22 cellular contexts compared by ENCODE assay signal in genomic region chr13:112716841-112717520, GRCh38. TPM values are rescaled to one million over a fixed set of nuclear protein-coding genes. Genes with fewer than 3 reads are reported as not detected.
DNase-seq lines count a peak whose midpoint lies in the region; ATAC-seq and TF ChIP-seq lines count a peak whose summit lies in the region.
"Had no signal": no experiment of that assay in that cellular context is flagged by ENCODE, and none has a peak within 500 bp of the region (broad histone marks: within the 10 kb centered on the region; RNA-seq: fewer than 3 reads in every experiment).

No MANE protein-coding gene starts in this region.

- no peak for TF ChIP-seq CTCF in heart right ventricle (IDR thresholded peaks at IDR 0.05)
- TF ChIP-seq CTCF in nephron (IDR thresholded peaks at IDR 0.05; ENCODE audit: unreplicated experiment in 3 of 3), result no peak
- TF ChIP-seq CTCF in thyroid gland (IDR thresholded peaks at IDR 0.05), result no peak

- peaks cover 3% of the 10 kb centered on the region for H3K36me3 Mint-ChIP-seq in activated T-helper 1 cell treated with anti-CD3 and anti-CD28 coated beads, Interleukin-12 subunit alpha, Interleukin-12 subunit beta, Interleukin-2, Interleukin-4 antibody, amounts not matched to agents 30 ng/mL and 10 ng/mL and 1 ng/mL, durations not matched to agents 14 hours and 24 hours and 36 hours (ENCODE audit: low read depth)
- H3K36me3 Mint-ChIP-seq in nephron (ENCODE audit: low read depth), result peaks cover 25% of the 10 kb centered on the region

- ATAC-seq in Right ventricle myocardium superior (ENCODE audit: poor library complexity) (no peak), heart right ventricle (no peak), SK-N-SH treated with all-trans-retinoic acid at 6 μM for 48 hours (no peak), GM18505 (IDR thresholded peaks at IDR 0.05; ENCODE audit: unreplicated experiment) (no peak)
- ATAC-seq: activated T-cell treated with anti-CD3 and anti-CD28 coated beads, Interleukin-2, amount 50 U/mL, for 4 hours; psoas muscle; stimulated activated naive CD8-positive, alpha-beta T cell treated with anti-CD3 and anti-CD28 coated beads, Interleukin-15, Interleukin-2, amounts not matched to agents 100 U/mL and 50 U/mL, for 24 hours had no signal

- H3K9me3 ChIP-seq in heart right ventricle, result peaks cover 0 to 11% (median 0%) of the 10 kb centered on the region in 11 donors
- no peaks in the 10 kb centered on the region for H3K9me3 ChIP-seq in thyroid gland
- H3K9me3 ChIP-seq: neutrophil, psoas muscle had no signal

- H3K4me3 ChIP-seq in heart right ventricle (no peak overlapping the region), thyroid gland (replicated peaks in 1 of 3) (no peak overlapping the region)
- H3K4me3 ChIP-seq: psoas muscle, SK-N-MC had no signal

- H3K27me3 ChIP-seq in heart right ventricle, result no peaks in the 10 kb centered on the region
- no peaks in the 10 kb centered on the region for H3K27me3 ChIP-seq in thyroid gland
- H3K27me3 ChIP-seq: neutrophil had no signal

- H3K36me3 ChIP-seq in heart right ventricle (peaks cover 0 to 8% (median 0%) of the 10 kb centered on the region in 9 donors), thyroid gland (no peaks in the 10 kb centered on the region)

- 84 to 91% methylated on average over 14 of the region's 14 CpGs for WGBS in heart right ventricle, 2 donors
- WGBS in thyroid gland, 2 donors, result 47 to 57% methylated on average over 13 to 14 of the region's 14 CpGs

- TF ChIP-seq POLR2A in thyroid gland (IDR thresholded peaks at IDR 0.05) (no peak), GM18505 (IDR thresholded peaks at IDR 0.05; ENCODE audit: borderline replicate concordance, extremely low read depth, insufficient read depth, insufficient read length) (no peak)

- H3K27ac ChIP-seq in heart right ventricle (no peak overlapping the region), thyroid gland (peak overlapping the region; percentile 46 to 80 (median 74))
- H3K27ac ChIP-seq: neutrophil, psoas muscle, SK-N-MC had no signal

- no peaks in the 10 kb centered on the region for H3K9me3 Mint-ChIP-seq in activated T-helper 1 cell treated with anti-CD3 and anti-CD28 coated beads, Interleukin-12 subunit alpha, Interleukin-12 subunit beta, Interleukin-2, Interleukin-4 antibody, amounts not matched to agents 30 ng/mL and 10 ng/mL and 1 ng/mL, durations not matched to agents 14 hours and 24 hours and 36 hours
- H3K9me3 Mint-ChIP-seq in nephron, result peaks cover 13% of the 10 kb centered on the region
- H3K9me3 Mint-ChIP-seq: activated naive CD4-positive, alpha-beta T cell treated with anti-CD3 and anti-CD28 coated beads, Interleukin-2, amount 10 ng/mL, durations not matched to agents 7 days and 5 days; activated T-cell treated with anti-CD3 and anti-CD28 coated beads, Interleukin-2, amount 50 U/mL, for 4 hours; CD8-positive, alpha-beta memory T cell had no signal

- DNase-seq in Right ventricle myocardium superior, result peak; percentile 22
- no peak for DNase-seq in heart right ventricle
- no peak for DNase-seq in activated T-helper 1 cell treated with anti-CD3 and anti-CD28 coated beads, Interleukin-12 subunit alpha, Interleukin-12 subunit beta, Interleukin-2, Interleukin-4 antibody, amounts not matched to agents 30 ng/mL and 10 ng/mL and 1 ng/mL, durations not matched to agents 14 hours and 24 hours and 36 hours (ENCODE audit: low spot score)
- peak; percentile 82 to 83 for DNase-seq in thyroid gland
- no peak for DNase-seq in SW 1271 (lab: John Stamatoyannopoulos, UW)
- DNase-seq: activated CD4-positive, alpha-beta T cell treated with anti-CD3 and anti-CD28 coated beads for 4 hours; activated naive CD4-positive, alpha-beta T cell treated with anti-CD3 and anti-CD28 coated beads, Interleukin-2, amount 10 ng/mL, durations not matched to agents 7 days and 5 days; activated T-cell treated with anti-CD3 and anti-CD28 coated beads, Interleukin-2, amount 50 U/mL, for 4 hours; CD8-positive, alpha-beta memory T cell; HCEC 1CT; KBM-7; NCI-H2029 treated with DMSO at 0.1 percent for 48 hours; NCI-H446; NCI-H774; stimulated activated naive CD8-positive, alpha-beta T cell treated with anti-CD3 and anti-CD28 coated beads, Interleukin-15, Interleukin-2, amounts not matched to agents 100 U/mL and 50 U/mL, for 24 hours had no signal

- peak overlapping the region; percentile 38 for H3K27ac Mint-ChIP-seq in activated T-helper 1 cell treated with anti-CD3 and anti-CD28 coated beads, Interleukin-12 subunit alpha, Interleukin-12 subunit beta, Interleukin-2, Interleukin-4 antibody, amounts not matched to agents 30 ng/mL and 10 ng/mL and 1 ng/mL, durations not matched to agents 14 hours and 24 hours and 36 hours
- peak overlapping the region in 2 of 3 experiments; percentile 16 to 34 for H3K27ac Mint-ChIP-seq in nephron
- H3K27ac Mint-ChIP-seq: activated naive CD4-positive, alpha-beta T cell treated with anti-CD3 and anti-CD28 coated beads, Interleukin-2, amount 10 ng/mL, durations not matched to agents 7 days and 5 days had no signal

- no peaks in the 10 kb centered on the region for H3K4me1 Mint-ChIP-seq in activated T-helper 1 cell treated with anti-CD3 and anti-CD28 coated beads, Interleukin-12 subunit alpha, Interleukin-12 subunit beta, Interleukin-2, Interleukin-4 antibody, amounts not matched to agents 30 ng/mL and 10 ng/mL and 1 ng/mL, durations not matched to agents 14 hours and 24 hours and 36 hours (ENCODE audit: low read depth)
- H3K4me1 Mint-ChIP-seq in nephron, result peaks cover 53% of the 10 kb centered on the region

- peaks cover 8 to 44% (median 32%) of the 10 kb centered on the region in 9 donors for H3K4me1 ChIP-seq in heart right ventricle
- peaks cover 23 to 49% of the 10 kb centered on the region in 2 donors for H3K4me1 ChIP-seq in thyroid gland

- H3K27me3 Mint-ChIP-seq in activated T-helper 1 cell treated with anti-CD3 and anti-CD28 coated beads, Interleukin-12 subunit alpha, Interleukin-12 subunit beta, Interleukin-2, Interleukin-4 antibody, amounts not matched to agents 30 ng/mL and 10 ng/mL and 1 ng/mL, durations not matched to agents 14 hours and 24 hours and 36 hours (ENCODE audit: insufficient read depth), result no peaks in the 10 kb centered on the region
- H3K27me3 Mint-ChIP-seq in nephron (ENCODE audit: low read depth), result peaks cover 8% of the 10 kb centered on the region
- H3K27me3 Mint-ChIP-seq: activated naive CD4-positive, alpha-beta T cell treated with anti-CD3 and anti-CD28 coated beads, Interleukin-2, amount 10 ng/mL, durations not matched to agents 7 days and 5 days; brain had no signal

- H3K4me3 Mint-ChIP-seq in activated T-helper 1 cell treated with anti-CD3 and anti-CD28 coated beads, Interleukin-12 subunit alpha, Interleukin-12 subunit beta, Interleukin-2, Interleukin-4 antibody, amounts not matched to agents 30 ng/mL and 10 ng/mL and 1 ng/mL, durations not matched to agents 14 hours and 24 hours and 36 hours, result no peak overlapping the region
- H3K4me3 Mint-ChIP-seq in nephron, result no peak overlapping the region
- H3K4me3 Mint-ChIP-seq: activated naive CD4-positive, alpha-beta T cell treated with anti-CD3 and anti-CD28 coated beads, Interleukin-2, amount 10 ng/mL, durations not matched to agents 7 days and 5 days; activated T-cell treated with anti-CD3 and anti-CD28 coated beads, Interleukin-2, amount 50 U/mL, for 4 hours; brain; CD8-positive, alpha-beta memory T cell had no signal

- intact Hi-C loops in Right ventricle myocardium superior (cut with DNase I), result no loop called here
- intact Hi-C loops in heart right ventricle (cut with DNase I), result no loop called here
- intact Hi-C loops in activated T-helper 1 cell treated with anti-CD3 and anti-CD28 coated beads, Interleukin-12 subunit alpha, Interleukin-12 subunit beta, Interleukin-2, Interleukin-4 antibody, amounts not matched to agents 30 ng/mL and 10 ng/mL and 1 ng/mL, durations not matched to agents 14 hours and 24 hours and 36 hours (cut with micrococcal nuclease), result no loop called here
- intact Hi-C loops in thyroid gland (cut with DNase I), result no loop called here

TF ChIP-seq in SK-N-SH treated with all-trans-retinoic acid at 6 μM for 48 hours, 23 proteins besides CTCF, POLR2A, EP300 and RAD21 (continues in another document):
- TF ChIP-seq TSHZ2 (CRISPR knock-in tag; IDR thresholded peaks at IDR 0.05) (no peak), TCF4 (CRISPR knock-in tag; IDR thresholded peaks at IDR 0.05; ENCODE audit: borderline replicate concordance) (no peak), ARNTL (CRISPR knock-in tag; IDR thresholded peaks at IDR 0.05; ENCODE audit: borderline replicate concordance, low read depth) (no peak), ISL1 (CRISPR knock-in tag; IDR thresholded peaks at IDR 0.05) (no peak)

RNA-seq across cellular contexts. Expression of gene ATP11A, which starts 27.1 kb away (rescaled TPM):
- total RNA-seq in Right ventricle myocardium superior (73.6 TPM), heart right ventricle (100 to 1,000 TPM in 6 of 10 donors, 10 to 100 TPM in 4; 81.1 to 164 (median 118) TPM), thyroid gland (10 to 100 TPM; 32.1 to 83.6 (median 46.2) TPM)
- polyA plus RNA-seq in heart right ventricle, result 10 to 100 TPM; 20.0 to 24.9 TPM
- 90.4 and 97.8 TPM in 2 replicates for total RNA-seq in activated T-helper 1 cell treated with anti-CD3 and anti-CD28 coated beads, Interleukin-12 subunit alpha, Interleukin-12 subunit beta, Interleukin-2, Interleukin-4 antibody, amounts not matched to agents 30 ng/mL and 10 ng/mL and 1 ng/mL, durations not matched to agents 14 hours and 24 hours and 36 hours

Comparison
In these comparisons a context has a peak if more than half of its experiments do, and no peak if none do; other contexts are left out.
1. DNase-seq: peak in Right ventricle myocardium superior (single experiment) and thyroid gland (2 of 2); none in heart right ventricle (0 of 2), activated T-helper 1 cell treated with anti-CD3 and anti-CD28 coated beads, Interleukin-12 subunit alpha, Interleukin-12 subunit beta, Interleukin-2, Interleukin-4 antibody, amounts not matched to agents 30 ng/mL and 10 ng/mL and 1 ng/mL, durations not matched to agents 14 hours and 24 hours and 36 hours (single experiment) and SW 1271 (0 of 2).
2. H3K27ac ChIP-seq: peak in thyroid gland (3 of 3); none in heart right ventricle (0 of 10).